In the genomic region with DNA sequence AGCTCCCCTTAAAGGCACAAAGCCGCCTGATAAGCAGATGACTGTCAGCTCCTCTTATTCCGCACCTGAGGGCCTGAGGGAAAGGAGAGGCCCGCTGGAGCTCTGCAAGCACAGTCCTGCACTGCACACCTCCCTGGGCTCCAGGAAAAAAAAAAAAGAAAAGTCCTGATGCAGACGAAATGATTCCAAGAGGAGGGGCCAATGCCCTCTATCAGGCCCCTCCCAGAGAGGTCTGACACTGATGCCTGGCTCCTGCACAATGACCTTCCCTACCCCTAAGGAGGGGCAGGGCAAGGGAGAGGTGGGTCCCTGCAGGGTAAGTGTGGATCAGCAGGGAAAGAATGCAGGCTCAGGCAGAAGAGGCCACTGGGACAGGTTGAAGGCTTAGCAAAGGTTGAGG, we compare ENCODE assay signal across 26 cellular contexts.
A peak's percentile ranks its signal among the peaks of the same experiment; 100 is the strongest.
DNase-seq lines count a peak whose midpoint lies in the region; ATAC-seq, FAIRE-seq and TF ChIP-seq lines count a peak whose summit lies in the region.
"Had no signal": no experiment of that assay in that cellular context is flagged by ENCODE, and none has a peak within 500 bp of the region (broad histone marks: within the 10 kb centered on the region; RNA-seq: fewer than 3 reads in every experiment).

No MANE protein-coding gene starts in this region.

- no peak for FAIRE-seq in H1 (lab: Jason Lieb, UNC)
- FAIRE-seq: HTR-8/SVneo had no signal

- no peak overlapping the region for H3K23ac ChIP-seq in H1 (ENCODE audit: insufficient read length)

- no peaks in the 10 kb centered on the region for H3K23me2 ChIP-seq in H1 (ENCODE audit: low read depth, low read length)

- no peaks in the 10 kb centered on the region for H3K9me2 ChIP-seq in OCI-LY7 (ENCODE audit: insufficient read depth, low read length)

- H3K79me2 ChIP-seq in H1 (ENCODE audit: control insufficient read depth in 1 of 2, insufficient read depth in 2 of 2, low read length in 2 of 2) (no peaks in the 10 kb centered on the region), OCI-LY7 (ENCODE audit: insufficient read depth, low read depth, low read length) (no peaks in the 10 kb centered on the region)

- no peaks in the 10 kb centered on the region for H3K36me3 ChIP-seq in H1 (ENCODE audit: control insufficient read depth in 2 of 4, insufficient read depth in 4 of 4, low read length in 3 of 4)
- H3K36me3 ChIP-seq in OCI-LY7 (ENCODE audit: insufficient read depth, low read length), result no peaks in the 10 kb centered on the region
- H3K36me3 ChIP-seq: Peyer's patch had no signal

- H3K27ac ChIP-seq in H1 (ENCODE audit: low read depth, low read length) (no peak overlapping the region), OCI-LY7 (ENCODE audit: low read depth, low read length, poor library complexity, severe bottlenecking) (no peak overlapping the region)
- H3K27ac ChIP-seq: HL-60, Peyer's patch had no signal

- H3K79me1 ChIP-seq in H1 (ENCODE audit: low read depth, low read length), result no peaks in the 10 kb centered on the region

- H3K4ac ChIP-seq in H1 (replicated peaks; ENCODE audit: insufficient read length, low read depth, low read length), result no peak overlapping the region

- no peaks in the 10 kb centered on the region for H3K36me3 Mint-ChIP-seq in type B pancreatic cell
- H3K36me3 Mint-ChIP-seq: CD14-positive monocyte, IgD-negative memory B cell had no signal

- 92% methylated on average over 2 of the region's 4 CpGs; no CpG with 5 or more reads in 1 of the 2 experiments for WGBS in H1 (ENCODE audit: extremely low coverage in 1 of 2, insufficient coverage in 1 of 2, insufficient read length in 1 of 2, insufficient replicate concordance in 2 of 2, low coverage in 1 of 2, low lambda C conversion rate in 2 of 2, missing lambda C conversion rate in 1 of 2), 2 experiments

- H3K4me1 ChIP-seq in H1 (replicated peaks in 1 of 4; ENCODE audit: control insufficient read depth in 3 of 4, insufficient read depth in 4 of 4, low read length in 3 of 4), result peaks cover 0 to 4% (median 0%) of the 10 kb centered on the region in 4 experiments; a peak in 2 of 7 replicates
- no peaks in the 10 kb centered on the region for H3K4me1 ChIP-seq in OCI-LY7 (ENCODE audit: insufficient read depth, low read length, poor library complexity, severe bottlenecking)
- H3K4me1 ChIP-seq: Peyer's patch had no signal

- H3K4me1 Mint-ChIP-seq in type B pancreatic cell (ENCODE audit: unreplicated experiment), result peaks cover 17% of the 10 kb centered on the region
- H3K4me1 Mint-ChIP-seq: CD14-positive monocyte, IgD-negative memory B cell had no signal

- no peaks in the 10 kb centered on the region for H3K27me3 ChIP-seq in H1 (replicated peaks in 1 of 4; ENCODE audit: control insufficient read depth in 3 of 4, extremely low read depth in 1 of 4, insufficient read depth in 3 of 4, low read length in 3 of 4)
- H3K27me3 ChIP-seq: Peyer's patch had no signal

- peak overlapping the region; percentile 54 for H3K27ac Mint-ChIP-seq in type B pancreatic cell
- H3K27ac Mint-ChIP-seq: CD14-positive monocyte, HFFc6, IgD-negative memory B cell had no signal

- TF ChIP-seq POLR2A in H1 (IDR thresholded peaks at IDR 0.05; ENCODE audit: control extremely low read depth in 1 of 2, low read depth in 2 of 2, low read length in 2 of 2), result no peak

- no peak overlapping the region for H3K56ac ChIP-seq in H1 (replicated peaks; ENCODE audit: insufficient read length, low read depth, low read length)

- H2AFZ ChIP-seq in H1 (ENCODE audit: low read length) (0 out of 2 replicates have a peak overlapping the region, but pooled peaks have one; percentile 2), OCI-LY7 (ENCODE audit: low read length) (no peak overlapping the region)

- CTCF ChIA-PET in H1 (lab: Charles Lee; ENCODE audit: partially characterized antibody) (interaction anchor here (0.6 to 4.2 kb wide), 7 partner anchors 9 to 507 kb away, joined by 3 to 33 read pairs (median 4); no protein-coding TSS in a partner anchor), OCI-LY7 (lab: Charles Lee; ENCODE audit: unreplicated experiment) (no interaction called here)

- H3K4me2 ChIP-seq in H1 (ENCODE audit: insufficient read depth in 1 of 2, low read depth in 2 of 2, low read length in 2 of 2) (no peak overlapping the region; a peak in 1 of 4 replicates), OCI-LY7 (ENCODE audit: low read length) (no peak overlapping the region)

- no peak overlapping the region for H4K8ac ChIP-seq in H1 (ENCODE audit: extremely low read depth, insufficient read depth, low read length)

- no peak overlapping the region for H3K9ac ChIP-seq in H1 (replicated peaks in 1 of 4; ENCODE audit: extremely low read depth in 1 of 4, low read depth in 3 of 4, low read length in 3 of 4)

- intact Hi-C loops in OCI-LY7 (cut with micrococcal nuclease; ENCODE audit: unreplicated experiment), result no loop called here

- peak; percentile 53 for DNase-seq in HPDE6-E6E7 (ENCODE audit: extremely low spot score)
- no peak for DNase-seq in H1 (ENCODE audit: low read depth in 1 of 2, low spot score in 2 of 2)
- peak; percentile 41 for DNase-seq in iPS-NIHi7 (ENCODE audit: extremely low spot score)
- no peak for DNase-seq in type B pancreatic cell (ENCODE audit: extremely low spot score, unreplicated experiment)
- DNase-seq in OCI-LY7 (ENCODE audit: low spot score), result no peak
- DNase-seq in stimulated activated CD4-positive, alpha-beta T cell treated with anti-CD3 and anti-CD28 coated beads, Interleukin-12 subunit alpha, Interleukin-12 subunit beta, amount 100 ng/mL, for 4 hours, result no peak
- DNase-seq: ACHN, DND-41, GDM1, HFFc6, Karpas-422, MM.1S, NCI-H1092, NCI-H1436 treated with DMSO at 0.1 percent for 48 hours, NCI-H2029, NCI-H2171, NCI-H446 treated with DMSO at 0.1 percent for 48 hours, NCI-H69, Peyer's patch, Right ventricle myocardium superior, SW 1271 had no signal

- H3K4me3 Mint-ChIP-seq in type B pancreatic cell, result no peak overlapping the region
- H3K4me3 Mint-ChIP-seq: CD14-positive monocyte, HFFc6, IgD-negative memory B cell had no signal

- no peak overlapping the region for H2BK120ac ChIP-seq in H1 (replicated peaks; ENCODE audit: low read depth, low read length)

- no peaks in the 10 kb centered on the region for H3K9me3 ChIP-seq in H1 (ENCODE audit: insufficient read depth in 2 of 2, low read depth in 1 of 2, low read length in 1 of 2)
- no peaks in the 10 kb centered on the region for H3K9me3 ChIP-seq in OCI-LY7 (ENCODE audit: low read length)
- H3K9me3 ChIP-seq: Peyer's patch had no signal

- TF ChIP-seq EP300 in H1 (IDR thresholded peaks at IDR 0.05; ENCODE audit: borderline replicate concordance in 1 of 2, low read depth in 2 of 2, low read length in 2 of 2), result no peak

- POLR2A ChIA-PET in H1 (lab: Charles Lee; ENCODE audit: partially characterized antibody), result no interaction called here
- POLR2A ChIA-PET in OCI-LY7 (lab: Charles Lee), result interaction anchor here (0.6 kb wide), 1 partner anchor 606 kb away, joined by 3 read pairs; no protein-coding TSS in a partner anchor

- H2BK20ac ChIP-seq in H1 (ENCODE audit: low read length), result no peak overlapping the region

- H2BK5ac ChIP-seq in H1 (ENCODE audit: low read depth, low read length), result no peak overlapping the region

- H3K4me3 ChIP-seq in H1 (ENCODE audit: extremely low read depth in 1 of 4, insufficient read depth in 2 of 4, low read depth in 3 of 4, low read length in 4 of 4) (no peak overlapping the region), OCI-LY7 (ENCODE audit: low read depth, low read length, poor library complexity, severe bottlenecking) (no peak overlapping the region)
- H3K4me3 ChIP-seq: Peyer's patch had no signal

- no peak overlapping the region for H3K14ac ChIP-seq in H1 (ENCODE audit: insufficient read length)

- H3K9me3 Mint-ChIP-seq in type B pancreatic cell, result no peaks in the 10 kb centered on the region
- H3K9me3 Mint-ChIP-seq: IgD-negative memory B cell had no signal

- TF ChIP-seq CTCF in H1 (IDR thresholded peaks at IDR 0.05; ENCODE audit: control extremely low read depth in 1 of 3, insufficient read depth in 1 of 3, low read depth in 1 of 3, low read length in 3 of 3) (no peak), type B pancreatic cell (conservative IDR thresholded peaks at IDR 0.05) (no peak), OCI-LY7 (conservative IDR thresholded peaks at IDR 0.05; ENCODE audit: low read length) (no peak)

- no peaks in the 10 kb centered on the region for H4K20me1 ChIP-seq in H1 (replicated peaks in 1 of 2; ENCODE audit: control insufficient read depth in 1 of 2, insufficient read depth in 2 of 2, low read length in 2 of 2)
- no peaks in the 10 kb centered on the region for H4K20me1 ChIP-seq in OCI-LY7 (ENCODE audit: insufficient read depth, low read length)

- H3K18ac ChIP-seq in H1 (ENCODE audit: extremely low read depth, low read length), result no peak overlapping the region

- BruUV-seq in OCI-LY7 (replicated peaks; lab: Mats Ljungman, UMichigan), result no TSS peak

- no peak overlapping the region for H2AK5ac ChIP-seq in H1 (ENCODE audit: low read depth, low read length)

- H4K5ac ChIP-seq in H1 (ENCODE audit: insufficient read length, low read depth, low read length), result no peak overlapping the region

- H2BK15ac ChIP-seq in H1 (ENCODE audit: low read length), result no peak overlapping the region

- H2BK12ac ChIP-seq in H1 (ENCODE audit: low read depth, low read length), result no peak overlapping the region

- no peaks in the 10 kb centered on the region for H3K27me3 Mint-ChIP-seq in type B pancreatic cell
- H3K27me3 Mint-ChIP-seq: IgD-negative memory B cell had no signal

- ATAC-seq in HG02840 (IDR thresholded peaks at IDR 0.05; ENCODE audit: low FRiP score, unreplicated experiment), result no peak

- TF ChIP-seq RAD21 in H1 (IDR thresholded peaks at IDR 0.05 in 1 of 2, conservative IDR thresholded peaks at IDR 0.05 in 1 of 2; ENCODE audit: low read depth in 2 of 2, low read length in 2 of 2), result no peak

- no peak overlapping the region for H4K91ac ChIP-seq in H1 (replicated peaks; ENCODE audit: insufficient read length, low read length)

TF ChIP-seq in H1, 55 proteins besides CTCF, POLR2A, EP300 and RAD21:
- TF ChIP-seq TAF7 (optimal IDR thresholded peaks at IDR 0.05; ENCODE audit: borderline replicate concordance, low read depth, low read length), result no peak
- TF ChIP-seq SRF (IDR thresholded peaks at IDR 0.05; ENCODE audit: low read depth, low read length), result no peak
- TF ChIP-seq, protein P1, sequence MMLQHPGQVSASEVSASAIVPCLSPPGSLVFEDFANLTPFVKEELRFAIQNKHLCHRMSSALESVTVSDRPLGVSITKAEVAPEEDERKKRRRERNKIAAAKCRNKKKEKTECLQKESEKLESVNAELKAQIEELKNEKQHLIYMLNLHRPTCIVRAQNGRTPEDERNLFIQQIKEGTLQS (IDR thresholded peaks at IDR 0.05; ENCODE audit: insufficient read depth, low read depth, low read length), result no peak
- TF ChIP-seq CTBP2 (IDR thresholded peaks at IDR 0.05; ENCODE audit: borderline replicate concordance, insufficient read depth, insufficient read length, low read length), result no peak
- TF ChIP-seq JUND (IDR thresholded peaks at IDR 0.05; ENCODE audit: low read length), result no peak
- TF ChIP-seq TCF12 (IDR thresholded peaks at IDR 0.05; ENCODE audit: low read depth, low read length), result no peak

Comparison
In these comparisons a context has a peak if more than half of its experiments do, and no peak if none do; other contexts are left out.
1. DNase-seq: peak in HPDE6-E6E7 (single experiment) and iPS-NIHi7 (single experiment); none in H1 (0 of 2), type B pancreatic cell (single experiment), OCI-LY7 (single experiment) and stimulated activated CD4-positive, alpha-beta T cell treated with anti-CD3 and anti-CD28 coated beads, Interleukin-12 subunit alpha, Interleukin-12 subunit beta, amount 100 ng/mL, for 4 hours (single experiment).